30 cellular contexts compared by ENCODE assay signal in genomic region chr11:132988381-132988780, GRCh38.
"Had no signal": no experiment of that assay in that cellular context is flagged by ENCODE, and none has a peak within 500 bp of the region (broad histone marks: within the 10 kb centered on the region; RNA-seq: fewer than 3 reads in every experiment).

No MANE protein-coding gene starts in this region.

- H3K4me3 ChIP-seq: ascending aorta, body of pancreas, breast epithelium had no signal

- H3K36me3 ChIP-seq: ascending aorta, brain microvascular endothelial cell, breast epithelium had no signal

- H3K9me3 ChIP-seq: ascending aorta, body of pancreas, breast epithelium had no signal

- ATAC-seq: activated CD8-positive, alpha-beta memory T cell treated with anti-CD3 and anti-CD28 coated beads, Interleukin-2, amount 10 ng/mL, durations not matched to agents 7 days and 5 days; activated CD8-positive, alpha-beta T cell treated with anti-CD3 and anti-CD28 coated beads, Interleukin-2, amount 10 ng/mL, durations not matched to agents 7 days and 5 days; activated naive CD8-positive, alpha-beta T cell treated with anti-CD3 and anti-CD28 coated beads, Interleukin-2, amount 50 U/mL, for 24 hours; body of pancreas had no signal

- H3K4me1 ChIP-seq: ascending aorta, body of pancreas, breast epithelium had no signal

- H3K27ac ChIP-seq: ascending aorta, body of pancreas, brain microvascular endothelial cell, breast epithelium, VCaP had no signal

- DNase-seq: activated B cell treated with CpG ODN at 0.5 μM for 24 hours; activated CD4-positive, alpha-beta memory T cell treated with anti-CD3 and anti-CD28 coated beads for 36 hours; activated CD4-positive, alpha-beta T cell treated with anti-CD3 and anti-CD28 coated beads for 4 hours; activated CD4-positive, alpha-beta T cell treated with anti-CD3 and anti-CD28 coated beads, Interleukin-2, amount 10 ng/mL, durations not matched to agents 24 days and 14 days; activated CD4-positive, alpha-beta T cell treated with anti-CD3 and anti-CD28 coated beads, Interleukin-2, amount 50 U/mL, for 1 hour; activated CD4-positive, alpha-beta T cell treated with anti-CD3 and anti-CD28 coated beads, Interleukin-2, amount 50 U/mL, for 4 hours; activated CD4-positive, CD25-positive, alpha-beta regulatory T cell treated with anti-CD3 and anti-CD28 coated beads, Interleukin-2, amount 50 U/mL, for 72 hours; activated CD8-positive, alpha-beta memory T cell treated with anti-CD3 and anti-CD28 coated beads for 24 hours; activated CD8-positive, alpha-beta memory T cell treated with anti-CD3 and anti-CD28 coated beads, Interleukin-2, amount 10 ng/mL, durations not matched to agents 7 days and 5 days; activated CD8-positive, alpha-beta memory T cell treated with anti-CD3 and anti-CD28 coated beads, Interleukin-2, amount 50 U/mL, for 48 hours; activated CD8-positive, alpha-beta T cell treated with anti-CD3 and anti-CD28 coated beads, Interleukin-2, amount 10 ng/mL, durations not matched to agents 7 days and 5 days; activated effector memory CD4-positive, alpha-beta T cell treated with Interleukin-2 at 50 U/mL for 16 hours; activated gamma-delta T cell; activated naive CD4-positive, alpha-beta T cell treated with anti-CD3 and anti-CD28 coated beads, Interleukin-2, amount 10 ng/mL, durations not matched to agents 7 days and 5 days; activated naive CD4-positive, alpha-beta T cell treated with Interleukin-2 at 50 U/mL for 16 hours; activated naive CD8-positive, alpha-beta T cell treated with anti-CD3 and anti-CD28 coated beads, Interleukin-2, amount 10 ng/mL, durations not matched to agents 7 days and 5 days; activated naive CD8-positive, alpha-beta T cell treated with anti-CD3 and anti-CD28 coated beads, Interleukin-2, amount 50 U/mL, for 24 hours; activated T-cell treated with anti-CD3 and anti-CD28 coated beads, Interleukin-2, amount 50 U/mL, for 24 hours; activated T-cell treated with anti-CD3 and anti-CD28 coated beads, Interleukin-2, amount 50 U/mL, for 48 hours; amygdala; anterior cingulate cortex; body of pancreas; brain microvascular endothelial cell; central memory CD4-positive, alpha-beta T cell; T-helper 1 cell; T-helper 2 cell; T-helper 9 cell had no signal

- H3K27me3 ChIP-seq: ascending aorta had no signal
